34 cellular contexts compared by ENCODE assay signal in the genomic region with DNA sequence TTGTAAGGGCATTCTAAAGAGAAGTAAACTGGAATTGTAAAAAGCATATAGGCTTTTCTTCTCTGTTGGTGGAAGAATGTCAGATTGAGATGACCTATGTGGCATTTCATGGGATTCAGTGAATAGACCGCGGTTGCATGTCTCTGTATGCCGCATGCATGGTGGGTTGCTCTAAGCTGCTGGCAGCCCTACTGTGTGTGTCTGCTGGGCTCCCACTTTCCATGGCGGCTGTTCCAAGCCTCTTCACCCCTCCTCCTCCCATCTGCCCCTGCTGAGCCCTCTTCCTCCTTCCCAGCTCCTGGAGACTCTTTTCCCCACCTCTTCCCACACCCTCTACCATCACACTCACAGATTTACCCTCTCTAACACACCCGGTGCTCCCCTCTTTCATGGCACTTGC. TPM values are rescaled to one million over a fixed set of nuclear protein-coding genes. Genes with fewer than 3 reads are reported as not detected.
"Had no signal": no experiment of that assay in that cellular context is flagged by ENCODE, and none has a peak within 500 bp of the region (broad histone marks: within the 10 kb centered on the region; RNA-seq: fewer than 3 reads in every experiment).

No MANE protein-coding gene starts in this region.

- H3K9me3 ChIP-seq: ascending aorta, breast epithelium, esophagus squamous epithelium had no signal

- H3K9me3 Mint-ChIP-seq: activated CD4-positive, alpha-beta memory T cell treated with anti-CD3 and anti-CD28 coated beads for 36 hours; activated CD4-positive, alpha-beta T cell treated with anti-CD3 and anti-CD28 coated beads, Interleukin-2, amount 10 ng/mL, durations not matched to agents 24 days and 14 days; activated T-helper 1 cell treated with anti-CD3 and anti-CD28 coated beads, Interleukin-12 subunit alpha, Interleukin-12 subunit beta, Interleukin-2, Interleukin-4 antibody, amounts not matched to agents 30 ng/mL and 10 ng/mL and 1 ng/mL, durations not matched to agents 14 hours and 24 hours and 36 hours; activated T-helper 2 cell treated with anti-CD3 and anti-CD28 coated beads, Interferon-gamma antibody, Interleukin-2, Interleukin-4, amounts not matched to agents 10 μg/mL and 5 μg/mL and 100 μg/mL, durations not matched to agents 14 hours and 24 hours and 36 hours; dendritic cell treated with granulocyte-macrophage colony-stimulating factor and Interleukin-4, amounts not matched to agents 40 ng/mL and 50 ng/mL, for 4 days had no signal

- H3K36me3 Mint-ChIP-seq: activated CD4-positive, alpha-beta memory T cell treated with anti-CD3 and anti-CD28 coated beads for 36 hours; activated naive CD8-positive, alpha-beta T cell; brain had no signal

- H3K4me3 ChIP-seq: ascending aorta, breast epithelium, cardiac muscle cell, coronary artery, dorsolateral prefrontal cortex, esophagus squamous epithelium had no signal

- H3K27ac ChIP-seq: ascending aorta, breast epithelium, cardiac muscle cell, coronary artery, dorsolateral prefrontal cortex, epithelial cell of prostate, esophagus squamous epithelium had no signal

- H3K27me3 ChIP-seq: ascending aorta, breast epithelium, cardiac muscle cell had no signal

- FAIRE-seq: endometrium, endothelial cell of umbilical vein, frontal cortex had no signal

- H3K27ac Mint-ChIP-seq: activated CD4-positive, alpha-beta memory T cell treated with anti-CD3 and anti-CD28 coated beads for 36 hours; activated CD4-positive, alpha-beta T cell treated with anti-CD3 and anti-CD28 coated beads for 36 hours; activated CD4-positive, alpha-beta T cell treated with anti-CD3 and anti-CD28 coated beads, Interleukin-2, amount 10 ng/mL, durations not matched to agents 24 days and 14 days; activated CD8-positive, alpha-beta memory T cell treated with anti-CD3 and anti-CD28 coated beads, Interleukin-2, amount 10 ng/mL, durations not matched to agents 7 days and 5 days; activated CD8-positive, alpha-beta T cell treated with anti-CD3 and anti-CD28 coated beads, Interleukin-2, amount 10 ng/mL, durations not matched to agents 7 days and 5 days; activated naive CD8-positive, alpha-beta T cell; activated T-helper 1 cell treated with anti-CD3 and anti-CD28 coated beads, Interleukin-12 subunit alpha, Interleukin-12 subunit beta, Interleukin-2, Interleukin-4 antibody, amounts not matched to agents 30 ng/mL and 10 ng/mL and 1 ng/mL, durations not matched to agents 14 hours and 24 hours and 36 hours; activated T-helper 2 cell treated with anti-CD3 and anti-CD28 coated beads, Interferon-gamma antibody, Interleukin-2, Interleukin-4, amounts not matched to agents 10 μg/mL and 5 μg/mL and 100 μg/mL, durations not matched to agents 14 hours and 24 hours and 36 hours; brain; dendritic cell treated with granulocyte-macrophage colony-stimulating factor and Interleukin-4, amounts not matched to agents 40 ng/mL and 50 ng/mL, for 4 days had no signal

- H3K36me3 ChIP-seq: ascending aorta, breast epithelium, cardiac muscle cell, esophagus squamous epithelium had no signal

- ATAC-seq: activated CD4-positive, alpha-beta T cell treated with anti-CD3 and anti-CD28 coated beads for 36 hours; activated CD8-positive, alpha-beta memory T cell treated with anti-CD3 and anti-CD28 coated beads, Interleukin-2, amount 10 ng/mL, durations not matched to agents 7 days and 5 days; activated CD8-positive, alpha-beta T cell treated with anti-CD3 and anti-CD28 coated beads, Interleukin-2, amount 10 ng/mL, durations not matched to agents 7 days and 5 days had no signal

- DNase-seq: activated CD4-positive, alpha-beta memory T cell treated with anti-CD3 and anti-CD28 coated beads for 36 hours; activated CD4-positive, alpha-beta T cell treated with anti-CD3 and anti-CD28 coated beads for 36 hours; activated CD4-positive, alpha-beta T cell treated with anti-CD3 and anti-CD28 coated beads, Interleukin-2, amount 10 ng/mL, durations not matched to agents 24 days and 14 days; activated CD4-positive, CD25-positive, alpha-beta regulatory T cell; activated CD4-positive, CD25-positive, alpha-beta regulatory T cell treated with anti-CD3 and anti-CD28 coated beads, Interleukin-2, amount 50 U/mL, for 72 hours; activated CD8-positive, alpha-beta memory T cell treated with anti-CD3 and anti-CD28 coated beads, Interleukin-2, amount 10 ng/mL, durations not matched to agents 7 days and 5 days; activated CD8-positive, alpha-beta memory T cell treated with anti-CD3 and anti-CD28 coated beads, Interleukin-2, amount 50 U/mL, for 4 hours; activated CD8-positive, alpha-beta T cell treated with anti-CD3 and anti-CD28 coated beads, Interleukin-2, amount 10 ng/mL, durations not matched to agents 7 days and 5 days; activated gamma-delta T cell treated with Interleukin-2 at 50 U/mL for 16 hours; activated naive CD4-positive, alpha-beta T cell treated with anti-CD3 and anti-CD28 coated beads, Interleukin-2, amount 50 U/mL, for 16 hours; activated naive CD4-positive, alpha-beta T cell treated with Interleukin-2 at 50 U/mL for 16 hours; activated T-cell treated with anti-CD3 and anti-CD28 coated beads, Interleukin-2, amount 50 U/mL, for 1 hour; activated T-cell treated with anti-CD3 and anti-CD28 coated beads, Interleukin-2, amount 50 U/mL, for 48 hours; central memory CD4-positive, alpha-beta T cell; dorsolateral prefrontal cortex; esophagus squamous epithelium; head of caudate nucleus; T-helper 2 cell had no signal

- H3K4me3 Mint-ChIP-seq: activated CD4-positive, alpha-beta memory T cell treated with anti-CD3 and anti-CD28 coated beads for 36 hours; activated CD4-positive, alpha-beta T cell treated with anti-CD3 and anti-CD28 coated beads for 36 hours; activated CD4-positive, alpha-beta T cell treated with anti-CD3 and anti-CD28 coated beads, Interleukin-2, amount 10 ng/mL, durations not matched to agents 24 days and 14 days; activated CD8-positive, alpha-beta memory T cell treated with anti-CD3 and anti-CD28 coated beads, Interleukin-2, amount 10 ng/mL, durations not matched to agents 7 days and 5 days; activated CD8-positive, alpha-beta T cell treated with anti-CD3 and anti-CD28 coated beads, Interleukin-2, amount 10 ng/mL, durations not matched to agents 7 days and 5 days; activated naive CD8-positive, alpha-beta T cell; activated T-helper 1 cell treated with anti-CD3 and anti-CD28 coated beads, Interleukin-12 subunit alpha, Interleukin-12 subunit beta, Interleukin-2, Interleukin-4 antibody, amounts not matched to agents 30 ng/mL and 10 ng/mL and 1 ng/mL, durations not matched to agents 14 hours and 24 hours and 36 hours; brain; dendritic cell treated with granulocyte-macrophage colony-stimulating factor and Interleukin-4, amounts not matched to agents 40 ng/mL and 50 ng/mL, for 4 days had no signal

- H3K4me1 Mint-ChIP-seq: activated CD4-positive, alpha-beta T cell treated with anti-CD3 and anti-CD28 coated beads for 36 hours had no signal

- H3K4me1 ChIP-seq: ascending aorta, breast epithelium, esophagus squamous epithelium had no signal

RNA-seq across cellular contexts. Expression of gene ATP6V1C2, which starts 12.6 kb away (rescaled TPM):
- total RNA-seq: activated CD4-positive, alpha-beta memory T cell treated with anti-CD3 and anti-CD28 coated beads for 36 hours; activated CD4-positive, alpha-beta T cell treated with anti-CD3 and anti-CD28 coated beads for 36 hours; activated CD4-positive, alpha-beta T cell treated with anti-CD3 and anti-CD28 coated beads, Interleukin-2, amount 10 ng/mL, durations not matched to agents 24 days and 14 days; activated CD8-positive, alpha-beta memory T cell treated with anti-CD3 and anti-CD28 coated beads for 36 hours; activated CD8-positive, alpha-beta memory T cell treated with anti-CD3 and anti-CD28 coated beads, Interleukin-2, amount 10 ng/mL, durations not matched to agents 7 days and 5 days; activated CD8-positive, alpha-beta T cell treated with anti-CD3 and anti-CD28 coated beads, Interleukin-2, amount 10 ng/mL, durations not matched to agents 7 days and 5 days; activated T-helper 2 cell treated with anti-CD3 and anti-CD28 coated beads, Interferon-gamma antibody, Interleukin-2, Interleukin-4, amounts not matched to agents 10 μg/mL and 5 μg/mL and 100 μg/mL, durations not matched to agents 14 hours and 24 hours and 36 hours; T-helper 1 cell treated with Interleukin-12 subunit alpha and Interleukin-12 subunit beta and Interleukin-4 antibody, amounts not matched to agents 30 ng/mL and 1 ng/mL, for 36 hours had no signal
- polyA plus RNA-seq: fibroblast of lung had no signal
